ENCODE assay signal across 10 cellular contexts in genomic region chr22:28674121-28674563, GRCh38. TPM values are rescaled to one million over a fixed set of nuclear protein-coding genes. Genes with fewer than 3 reads are reported as not detected.
DNase-seq lines count a peak whose midpoint lies in the region; ATAC-seq, FAIRE-seq and TF ChIP-seq lines count a peak whose summit lies in the region.
"Had no signal": no experiment of that assay in that cellular context is flagged by ENCODE, and none has a peak within 500 bp of the region (broad histone marks: within the 10 kb centered on the region; RNA-seq: fewer than 3 reads in every experiment).

No MANE protein-coding gene starts in this region.

- H3K4me3 Mint-ChIP-seq in glutamatergic neuron (ENCODE audit: unreplicated experiment): no peak overlapping the region

- no peak for TF ChIP-seq CTCF in AG10803 (conservative IDR thresholded peaks at IDR 0.05; ENCODE audit: low read length)
- TF ChIP-seq CTCF in glutamatergic neuron (IDR thresholded peaks at IDR 0.05; ENCODE audit: partially characterized antibody, unreplicated experiment): no peak

- ATAC-seq in GM19395 (IDR thresholded peaks at IDR 0.05; ENCODE audit: unreplicated experiment): peak; percentile 77
- ATAC-seq in GM19035 (IDR thresholded peaks at IDR 0.05; ENCODE audit: unreplicated experiment): no peak
- ATAC-seq: upper lobe of right lung had no signal

- H3K27me3 Mint-ChIP-seq in glutamatergic neuron (ENCODE audit: unreplicated experiment): no peaks in the 10 kb centered on the region

- H3K36me3 Mint-ChIP-seq in glutamatergic neuron (ENCODE audit: unreplicated experiment): peaks cover 5% of the 10 kb centered on the region

- H3K27ac Mint-ChIP-seq in glutamatergic neuron (ENCODE audit: unreplicated experiment): no peak overlapping the region

- no peaks in the 10 kb centered on the region for H3K9me3 Mint-ChIP-seq in glutamatergic neuron (ENCODE audit: unreplicated experiment)

- DNase-seq in AG10803 (ENCODE audit: low read depth) (peak; percentile 68), RCC 7860 (ENCODE audit: low spot score) (peak; percentile 55), glutamatergic neuron (no peak), NCI-H146 treated with DMSO at 0.1 percent for 48 hours (lab: John Stamatoyannopoulos, UW; ENCODE audit: unreplicated experiment) (no peak), DMS114 treated with DMSO at 0.1 percent for 48 hours (lab: John Stamatoyannopoulos, UW; ENCODE audit: unreplicated experiment) (no peak)
- DNase-seq in central memory CD4-positive, alpha-beta T cell: peak; percentile 68
- DNase-seq: anterior cingulate cortex, upper lobe of right lung had no signal

- no peak overlapping the region for H3K4me3 ChIP-seq in AG10803 (ENCODE audit: low read length)
- H3K4me3 ChIP-seq: upper lobe of right lung had no signal

- FAIRE-seq in RCC 7860 (lab: Jason Lieb, UNC): peak; percentile 91

- no peaks in the 10 kb centered on the region for H3K4me1 Mint-ChIP-seq in glutamatergic neuron (ENCODE audit: low read depth, unreplicated experiment)

RNA-seq across cellular contexts. Expression of gene TTC28, which starts 5.5 kb away (rescaled TPM):
- 55.6 TPM for total RNA-seq in glutamatergic neuron (ENCODE audit: unreplicated experiment)

Comparison
In these comparisons a context has a peak if more than half of its experiments do, and no peak if none do; other contexts are left out.
1. DNase-seq: peak in AG10803 (single experiment), RCC 7860 (single experiment) and central memory CD4-positive, alpha-beta T cell (single experiment); none in glutamatergic neuron (single experiment), NCI-H146 treated with DMSO at 0.1 percent for 48 hours (single experiment) and DMS114 treated with DMSO at 0.1 percent for 48 hours (single experiment).